In genomic region chr6:69954733-69955132, GRCh38 we compare ENCODE assay signal across 35 cellular contexts.
DNase-seq lines count a peak whose midpoint lies in the region; ATAC-seq and TF ChIP-seq lines count a peak whose summit lies in the region.
"Had no signal": no experiment of that assay in that cellular context is flagged by ENCODE, and none has a peak within 500 bp of the region (broad histone marks: within the 10 kb centered on the region; RNA-seq: fewer than 3 reads in every experiment).

No MANE protein-coding gene starts in this region.

- H3K4me3 Mint-ChIP-seq in glutamatergic neuron (ENCODE audit: unreplicated experiment) = peak overlapping the region; percentile 63
- H3K4me3 Mint-ChIP-seq: B cell; CD14-positive monocyte; CD4-positive, alpha-beta memory T cell; CD4-positive, alpha-beta T cell; CD4-positive, CD25-positive, alpha-beta regulatory T cell; CD8-positive, alpha-beta memory T cell; CD8-positive, alpha-beta T cell had no signal

- H3K27me3 Mint-ChIP-seq in glutamatergic neuron (ENCODE audit: unreplicated experiment) = peaks cover 2% of the 10 kb centered on the region
- H3K27me3 Mint-ChIP-seq: B cell had no signal

- DNase-seq in SK-N-SH (no peak), OCI-M1 (lab: John Stamatoyannopoulos, UW) (peak; percentile 19), glutamatergic neuron (no peak), psoas muscle (no peak), SW480 (ENCODE audit: low spot score) (no peak), HCEC 1CT (no peak), esophagus squamous epithelium (lab: John Stamatoyannopoulos, UW) (no peak)
- DNase-seq: 8988T; ACHN; AML-193; BE2C; C1 segment of cervical spinal cord; Caco-2; Calu3; CD4-positive, alpha-beta memory T cell; CD4-positive, alpha-beta T cell; CD4-positive, CD25-positive, alpha-beta regulatory T cell; CD8-positive, alpha-beta memory T cell; CD8-positive, alpha-beta T cell; COR-L47; DMS 273 treated with DMSO at 0.1 percent for 48 hours; DMS153; DMS53; DMS79; DMS79 treated with DMSO at 0.1 percent for 48 hours; DND-41; EL had no signal

- H3K27ac ChIP-seq in SK-N-SH (ENCODE audit: low read depth in 2 of 2, low read length in 1 of 2) (no peak overlapping the region), psoas muscle (peak overlapping the region; percentile 44), esophagus squamous epithelium (no peak overlapping the region)
- H3K27ac ChIP-seq: 22Rv1; A549; BLaER1; BLaER1 treated with 17β-estradiol and CSF1 and Interleukin-3, amounts not matched to agents 10 nM and 100 nM; C4-2B had no signal

- H3K79me2 ChIP-seq in SK-N-SH (ENCODE audit: insufficient read depth) = no peaks in the 10 kb centered on the region

- CTCF ChIA-PET in SK-N-SH (lab: Yijun Ruan, JAX) = no interaction called here

- intact Hi-C loops in psoas muscle (cut with DNase I) (loop anchor here in 1 of 2 donors (5.0 kb wide), 1 partner anchor 37 kb away; no protein-coding TSS in a partner anchor), esophagus squamous epithelium (cut with DNase I) (no loop called here)

- H3K27me3 ChIP-seq in SK-N-SH (ENCODE audit: insufficient read depth) = no peaks in the 10 kb centered on the region
- H3K27me3 ChIP-seq in psoas muscle (ENCODE audit: insufficient read depth in 3 of 3, low read length in 2 of 3) = no peaks in the 10 kb centered on the region
- H3K27me3 ChIP-seq in esophagus squamous epithelium = no peaks in the 10 kb centered on the region
- H3K27me3 ChIP-seq: BE2C; BLaER1; BLaER1 treated with 17β-estradiol and CSF1 and Interleukin-3, amounts not matched to agents 10 nM and 100 nM had no signal

- H3K4me3 ChIP-seq in SK-N-SH (ENCODE audit: low read depth in 2 of 2, low read length in 1 of 2) (no peak overlapping the region), psoas muscle (no peak overlapping the region), esophagus squamous epithelium (no peak overlapping the region)
- H3K4me3 ChIP-seq: A549; BLaER1; BLaER1 treated with 17β-estradiol and CSF1 and Interleukin-3, amounts not matched to agents 10 nM and 100 nM had no signal

- no peaks in the 10 kb centered on the region for H3K36me3 Mint-ChIP-seq in glutamatergic neuron (ENCODE audit: unreplicated experiment)
- H3K36me3 Mint-ChIP-seq: CD14-positive monocyte; CD4-positive, alpha-beta memory T cell; CD4-positive, CD25-positive, alpha-beta regulatory T cell; CD8-positive, alpha-beta memory T cell; CD8-positive, alpha-beta T cell had no signal

- H3K4me2 ChIP-seq in SK-N-SH = no peak overlapping the region
- H3K4me2 ChIP-seq: A549; BLaER1; BLaER1 treated with 17β-estradiol and CSF1 and Interleukin-3, amounts not matched to agents 10 nM and 100 nM had no signal

- H3K9me3 ChIP-seq in SK-N-SH (no peaks in the 10 kb centered on the region), psoas muscle (no peaks in the 10 kb centered on the region), esophagus squamous epithelium (no peaks in the 10 kb centered on the region)
- H3K9me3 ChIP-seq: A549; BE2C; BLaER1; BLaER1 treated with 17β-estradiol and CSF1 and Interleukin-3, amounts not matched to agents 10 nM and 100 nM; Caco-2 had no signal

- H3K36me3 ChIP-seq in SK-N-SH (replicated peaks in 1 of 2; ENCODE audit: control insufficient read depth in 1 of 2, insufficient read depth in 2 of 2, low read length in 1 of 2) (no peaks in the 10 kb centered on the region), psoas muscle (ENCODE audit: insufficient read depth in 1 of 2, low read depth in 1 of 2) (no peaks in the 10 kb centered on the region), esophagus squamous epithelium (no peaks in the 10 kb centered on the region)
- H3K36me3 ChIP-seq: BE2C; BLaER1; BLaER1 treated with 17β-estradiol and CSF1 and Interleukin-3, amounts not matched to agents 10 nM and 100 nM had no signal

- H3K9me3 Mint-ChIP-seq in glutamatergic neuron (ENCODE audit: unreplicated experiment) = peaks cover 5% of the 10 kb centered on the region
- H3K9me3 Mint-ChIP-seq: CD14-positive monocyte; CD4-positive, alpha-beta T cell; CD4-positive, CD25-positive, alpha-beta regulatory T cell; CD8-positive, alpha-beta memory T cell; CD8-positive, alpha-beta T cell had no signal

- H3K27ac Mint-ChIP-seq in glutamatergic neuron (ENCODE audit: unreplicated experiment) = peak overlapping the region; percentile 95
- H3K27ac Mint-ChIP-seq: B cell; CD14-positive monocyte; CD4-positive, alpha-beta memory T cell; CD4-positive, alpha-beta T cell; CD4-positive, CD25-positive, alpha-beta regulatory T cell; CD8-positive, alpha-beta memory T cell; CD8-positive, alpha-beta T cell had no signal

- H3K4me1 ChIP-seq in SK-N-SH (ENCODE audit: control insufficient read depth in 1 of 2, insufficient read depth in 2 of 2, low read depth in 1 of 2, low read length in 1 of 2) (peaks cover 0 to 12% of the 10 kb centered on the region in 2 experiments; a peak in 2 of 4 replicates), psoas muscle (peaks cover 42% of the 10 kb centered on the region), esophagus squamous epithelium (no peaks in the 10 kb centered on the region)
- H3K4me1 ChIP-seq: A549; BLaER1; BLaER1 treated with 17β-estradiol and CSF1 and Interleukin-3, amounts not matched to agents 10 nM and 100 nM; Caco-2 had no signal

- TF ChIP-seq CTCF in SK-N-SH (IDR thresholded peaks at IDR 0.05) = no peak
- TF ChIP-seq CTCF in glutamatergic neuron (IDR thresholded peaks at IDR 0.05; ENCODE audit: partially characterized antibody, unreplicated experiment) = no peak
- no peak for TF ChIP-seq CTCF in psoas muscle (IDR thresholded peaks at IDR 0.05)
- no peak for TF ChIP-seq CTCF in esophagus squamous epithelium (IDR thresholded peaks at IDR 0.05)

- whole genome bisulfite sequencing in SK-N-SH (ENCODE audit: low lambda C conversion rate) = 13% methylated on average over 1 of the region's 1 CpG
- 6 to 23% (median 11%) methylated on average over 1 of the region's 1 CpG for WGBS in psoas muscle, 3 donors
- WGBS in esophagus squamous epithelium, 2 donors = 66 to 73% methylated on average over 1 of the region's 1 CpG

- H3K9me2 ChIP-seq in SK-N-SH = no peaks in the 10 kb centered on the region

- POLR2A ChIA-PET in SK-N-SH (lab: Yijun Ruan, JAX) = no interaction called here

- no peaks in the 10 kb centered on the region for H4K20me1 ChIP-seq in SK-N-SH (ENCODE audit: insufficient read depth)
- H4K20me1 ChIP-seq: BLaER1; BLaER1 treated with 17β-estradiol and CSF1 and Interleukin-3, amounts not matched to agents 10 nM and 100 nM had no signal

- no peak for TF ChIP-seq RAD21 in SK-N-SH (IDR thresholded peaks at IDR 0.05; ENCODE audit: low read length)

- H3F3A ChIP-seq in SK-N-SH (replicated peaks; ENCODE audit: insufficient read depth) = peaks cover 4% of the 10 kb centered on the region

- no peak overlapping the region for H3K9ac ChIP-seq in SK-N-SH
- H3K9ac ChIP-seq: BLaER1; BLaER1 treated with 17β-estradiol and CSF1 and Interleukin-3, amounts not matched to agents 10 nM and 100 nM had no signal

- no peak for TF ChIP-seq EP300 in SK-N-SH (IDR thresholded peaks at IDR 0.05; ENCODE audit: borderline replicate concordance in 1 of 2, low read depth in 1 of 2, low read length in 1 of 2)

- ATAC-seq in SK-N-SH treated with all-trans-retinoic acid at 6 μM for 48 hours (no peak), psoas muscle (peak in 3 of 4 donors; percentile 28 to 62 (median 57))
- ATAC-seq: A549; CD8-positive, alpha-beta T cell had no signal

- H2AFZ ChIP-seq in SK-N-SH (ENCODE audit: low read depth) = no peak overlapping the region

- TF ChIP-seq POLR2A in esophagus squamous epithelium (IDR thresholded peaks at IDR 0.05) = no peak

- H3K4me1 Mint-ChIP-seq in glutamatergic neuron (ENCODE audit: low read depth, unreplicated experiment) = peaks cover 41% of the 10 kb centered on the region
- H3K4me1 Mint-ChIP-seq: CD14-positive monocyte; CD4-positive, alpha-beta memory T cell; CD4-positive, CD25-positive, alpha-beta regulatory T cell; CD8-positive, alpha-beta memory T cell had no signal

TF ChIP-seq in SK-N-SH, 30 proteins besides CTCF, POLR2A, EP300 and RAD21:
- no peak for TF ChIP-seq MEF2A (IDR thresholded peaks at IDR 0.05; ENCODE audit: borderline replicate concordance, low read depth)
- peak; percentile 50 for TF ChIP-seq PBX3 (IDR thresholded peaks at IDR 0.05)
- 0 out of 2 replicates have a peak, but pooled peaks have one; percentile 10 for TF ChIP-seq JUND (IDR thresholded peaks at IDR 0.05)

TF ChIP-seq in SK-N-SH treated with all-trans-retinoic acid at 6 μM for 48 hours, 23 proteins besides CTCF, POLR2A, EP300 and RAD21:
- no peak for TF ChIP-seq TCF4 (CRISPR knock-in tag; IDR thresholded peaks at IDR 0.05; ENCODE audit: borderline replicate concordance)
- TF ChIP-seq ESRRG (CRISPR knock-in tag; IDR thresholded peaks at IDR 0.05) = no peak
- no peak for TF ChIP-seq POU6F1 (CRISPR knock-in tag; IDR thresholded peaks at IDR 0.05; ENCODE audit: borderline replicate concordance, low read depth)
- no peak for TF ChIP-seq ZFP30 (CRISPR knock-in tag; IDR thresholded peaks at IDR 0.05)
- TF ChIP-seq ZNF8 (CRISPR knock-in tag; IDR thresholded peaks at IDR 0.05) = no peak
- no peak for TF ChIP-seq ZNF565 (CRISPR knock-in tag; conservative IDR thresholded peaks at IDR 0.05; ENCODE audit: low read depth)
- no peak for TF ChIP-seq PPARA (CRISPR knock-in tag; IDR thresholded peaks at IDR 0.05; ENCODE audit: borderline replicate concordance)
TF ChIP-seq in SK-N-SH treated with all-trans-retinoic acid at 6 μM for 48 hours: peak in this region for 0.
